19 cellular contexts compared by ENCODE assay signal in the genomic region with DNA sequence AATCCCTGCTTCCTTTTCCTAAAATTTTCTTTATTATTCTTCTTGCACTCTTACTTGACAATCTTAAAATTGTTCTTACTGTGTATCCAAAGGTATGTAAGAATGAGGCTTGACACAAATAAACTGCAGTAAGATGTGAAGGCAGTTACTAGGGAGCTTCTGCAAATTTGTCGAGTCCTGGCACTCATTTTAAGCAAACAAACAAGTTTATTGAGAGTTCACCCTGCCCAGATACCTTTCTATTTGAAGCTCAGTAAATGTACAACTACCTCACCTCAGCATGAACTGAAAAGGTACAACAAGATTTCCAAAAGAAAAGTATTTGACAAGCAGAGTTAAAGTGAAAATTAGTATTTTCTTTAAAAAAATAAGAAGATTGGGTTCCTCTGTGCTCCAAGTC. TPM values are rescaled to one million over a fixed set of nuclear protein-coding genes. Genes with fewer than 3 reads are reported as not detected.
A peak's percentile ranks its signal among the peaks of the same experiment; 100 is the strongest.
DNase-seq lines count a peak whose midpoint lies in the region; ATAC-seq, FAIRE-seq and TF ChIP-seq lines count a peak whose summit lies in the region.
"Had no signal": no experiment of that assay in that cellular context is flagged by ENCODE, and none has a peak within 500 bp of the region (broad histone marks: within the 10 kb centered on the region; RNA-seq: fewer than 3 reads in every experiment).

No MANE protein-coding gene starts in this region.

- no peak overlapping the region for H4K91ac ChIP-seq in neuronal stem cell (ENCODE audit: low read depth, low read length, poor library complexity)

- H3K36me3 ChIP-seq in esophagus muscularis mucosa: no peaks in the 10 kb centered on the region
- H3K36me3 ChIP-seq in ovary: no peaks in the 10 kb centered on the region
- H3K36me3 ChIP-seq in tibial nerve: no peaks in the 10 kb centered on the region
- H3K36me3 ChIP-seq in neuronal stem cell (replicated peaks in 1 of 2; ENCODE audit: control insufficient read depth in 2 of 2, insufficient read depth in 2 of 2, low read length in 2 of 2): no peaks in the 10 kb centered on the region

- H3K4me2 ChIP-seq in neuronal stem cell (ENCODE audit: insufficient read depth, low read length, poor library complexity, severe bottlenecking): no peak overlapping the region

- TF ChIP-seq EP300 in esophagus muscularis mucosa (IDR thresholded peaks at IDR 0.05) (no peak), ovary (IDR thresholded peaks at IDR 0.05) (no peak), tibial nerve (IDR thresholded peaks at IDR 0.05) (no peak)

- no peak for ATAC-seq in SK-N-SH treated with all-trans-retinoic acid at 6 μM for 48 hours
- no peak for ATAC-seq in HG03025 (IDR thresholded peaks at IDR 0.05; ENCODE audit: low FRiP score, unreplicated experiment)

- TF ChIP-seq POLR2A in esophagus muscularis mucosa (IDR thresholded peaks at IDR 0.05; ENCODE audit: low read depth): no peak
- TF ChIP-seq POLR2A in ovary (IDR thresholded peaks at IDR 0.05): no peak
- TF ChIP-seq POLR2A in tibial nerve (IDR thresholded peaks at IDR 0.05): no peak

- H3K4me3 ChIP-seq in esophagus muscularis mucosa: no peak overlapping the region
- no peak overlapping the region for H3K4me3 ChIP-seq in ovary
- no peak overlapping the region for H3K4me3 ChIP-seq in tibial nerve
- no peak overlapping the region for H3K4me3 ChIP-seq in neuronal stem cell (ENCODE audit: low read length in 2 of 2)

- no peak overlapping the region for H2BK15ac ChIP-seq in neuronal stem cell (ENCODE audit: low read length)

- H2AFZ ChIP-seq in neuronal stem cell (ENCODE audit: low read length): no peak overlapping the region

- H3K23ac ChIP-seq in neuronal stem cell (ENCODE audit: low read depth, low read length, poor library complexity): no peak overlapping the region

- H3K27me3 ChIP-seq in esophagus muscularis mucosa (no peaks in the 10 kb centered on the region), ovary (no peaks in the 10 kb centered on the region), tibial nerve (peaks cover 0 to 8% of the 10 kb centered on the region in 2 donors), neuronal stem cell (ENCODE audit: control insufficient read depth in 3 of 3, insufficient read depth in 3 of 3, low read depth in 1 of 3, low read length in 3 of 3) (peaks cover 0 to 20% (median 0%) of the 10 kb centered on the region in 3 experiments)

- no peak overlapping the region for H2BK12ac ChIP-seq in neuronal stem cell (ENCODE audit: low read length)

- intact Hi-C loops in esophagus muscularis mucosa (cut with DNase I): no loop called here
- intact Hi-C loops in ovary (cut with DNase I): no loop called here

- peak; percentile 38 for FAIRE-seq in GM18507 (lab: Jason Lieb, UNC)
- FAIRE-seq: G401.6 had no signal

- no peaks in the 10 kb centered on the region for H3K79me1 ChIP-seq in neuronal stem cell (ENCODE audit: low read depth, low read length)

- DNase-seq in GM18507 (ENCODE audit: extremely low spot score, insufficient read length, low read depth) (no peak), esophagus muscularis mucosa (ENCODE audit: extremely low spot score) (no peak), ovary (no peak), tibial nerve (ENCODE audit: low spot score in 2 of 2) (no peak), hippocampal formation (lab: John Stamatoyannopoulos, UW) (no peak), neuronal stem cell (ENCODE audit: low spot score) (no peak)
- DNase-seq: ACHN; Calu3; CD4-positive, alpha-beta T cell; DMS79 treated with DMSO at 0.1 percent for 48 hours; GOT3; KBM-7; NCI-H1105; NCI-H1694 treated with DMSO at 0.1 percent for 48 hours; NK-92 treated with Interleukin-12 subunit alpha and Interleukin-12 subunit beta, amount 100 ng/mL, for 24 hours had no signal

- H4K8ac ChIP-seq in neuronal stem cell (ENCODE audit: low read depth, low read length): no peak overlapping the region

- H3K27ac ChIP-seq in esophagus muscularis mucosa (replicated peaks in 1 of 4) (peak overlapping the region; percentile 62 to 79 (median 70)), ovary (peak overlapping the region; percentile 10 to 63), tibial nerve (peak overlapping the region; percentile 12 to 81 (median 60)), neuronal stem cell (replicated peaks; ENCODE audit: low read length) (no peak overlapping the region)
- H3K27ac ChIP-seq: HL-60 had no signal

- H3K14ac ChIP-seq in neuronal stem cell (ENCODE audit: low read length): no peak overlapping the region

- TF ChIP-seq CTCF in esophagus muscularis mucosa (IDR thresholded peaks at IDR 0.05) (no peak), ovary (IDR thresholded peaks at IDR 0.05) (no peak), tibial nerve (IDR thresholded peaks at IDR 0.05) (no peak)

- H2BK120ac ChIP-seq in neuronal stem cell (ENCODE audit: low read depth, low read length): no peak overlapping the region

- H3K9ac ChIP-seq in neuronal stem cell (ENCODE audit: low read depth, low read length, poor library complexity): no peak overlapping the region

- no peaks in the 10 kb centered on the region for H3K9me3 ChIP-seq in esophagus muscularis mucosa
- no peaks in the 10 kb centered on the region for H3K9me3 ChIP-seq in ovary
- no peaks in the 10 kb centered on the region for H3K9me3 ChIP-seq in tibial nerve
- no peaks in the 10 kb centered on the region for H3K9me3 ChIP-seq in neuronal stem cell (replicated peaks in 1 of 2; ENCODE audit: control insufficient read depth in 2 of 2, insufficient read depth in 1 of 2, low read depth in 1 of 2, low read length in 2 of 2)

- H3K4me1 ChIP-seq in esophagus muscularis mucosa (peaks cover 0 to 34% (median 18%) of the 10 kb centered on the region in 4 donors), ovary (ENCODE audit: insufficient read depth) (peaks cover 4% of the 10 kb centered on the region), tibial nerve (peaks cover 0 to 17% (median 0%) of the 10 kb centered on the region in 4 donors), neuronal stem cell (ENCODE audit: control insufficient read depth in 2 of 2, insufficient read depth in 1 of 2, low read depth in 1 of 2, low read length in 2 of 2) (peaks cover 0 to 2% of the 10 kb centered on the region in 2 donors)

- H3K4ac ChIP-seq in neuronal stem cell (ENCODE audit: low read length): no peak overlapping the region

- no peak overlapping the region for H2BK5ac ChIP-seq in neuronal stem cell (ENCODE audit: low read length)

- no peak overlapping the region for H2AK5ac ChIP-seq in neuronal stem cell (ENCODE audit: low read depth, low read length)

- H3K18ac ChIP-seq in neuronal stem cell (ENCODE audit: low read length): no peak overlapping the region

- 39% methylated on average over 1 of the region's 1 CpG for WGBS in esophagus muscularis mucosa
- 24 to 41% (median 28%) methylated on average over 1 of the region's 1 CpG for WGBS in ovary, 3 donors
- WGBS in tibial nerve, 2 donors: 40 to 59% methylated on average over 1 of the region's 1 CpG
- no CpG with 5 or more reads among the region's 1 CpG for WGBS in neuronal stem cell (ENCODE audit: extremely low coverage in 2 of 2, insufficient read length in 2 of 2, insufficient replicate concordance in 1 of 2), 2 donors

TF ChIP-seq in SK-N-SH treated with all-trans-retinoic acid at 6 μM for 48 hours, 23 proteins besides CTCF, POLR2A, EP300 and RAD21 (continues in another document):
- TF ChIP-seq BACH2 (CRISPR knock-in tag; IDR thresholded peaks at IDR 0.05; ENCODE audit: borderline replicate concordance) (no peak), TOX (CRISPR knock-in tag; IDR thresholded peaks at IDR 0.05; ENCODE audit: borderline replicate concordance) (no peak), RARB (CRISPR knock-in tag; IDR thresholded peaks at IDR 0.05) (no peak), PATZ1 (CRISPR knock-in tag; IDR thresholded peaks at IDR 0.05; ENCODE audit: borderline replicate concordance) (no peak), PPARA (CRISPR knock-in tag; IDR thresholded peaks at IDR 0.05; ENCODE audit: borderline replicate concordance) (no peak), ZFP30 (CRISPR knock-in tag; IDR thresholded peaks at IDR 0.05) (no peak), CSDC2 (CRISPR knock-in tag; IDR thresholded peaks at IDR 0.05) (no peak), SNAI2 (CRISPR knock-in tag; IDR thresholded peaks at IDR 0.05) (no peak), ZNF70 (CRISPR knock-in tag; IDR thresholded peaks at IDR 0.05) (no peak)

RNA-seq across cellular contexts. Expression of gene SYTL4, which starts 13.3 kb away (rescaled TPM):
- 10 to 100 TPM; 14.9 to 30.7 (median 27.8) TPM for total RNA-seq in esophagus muscularis mucosa
- total RNA-seq in ovary: 100 to 1,000 TPM in 4 of 7 donors, 10 to 100 TPM in 3; 42.0 to 132 (median 112) TPM
- polyA plus RNA-seq in ovary: 10 to 100 TPM; 61.1 to 68.0 TPM
- 100 to 1,000 TPM in 1 of 4 donors, 10 to 100 TPM in 3; 32.9 to 338 (median 52.6) TPM for total RNA-seq in tibial nerve
- polyA plus RNA-seq in neuronal stem cell (2013, experiment 1 of 2): 0.60 TPM
- polyA plus RNA-seq in neuronal stem cell (2013, experiment 2 of 2): 0.51 TPM
- total RNA-seq: CD4-positive, alpha-beta T cell had no signal
